In the genomic region with DNA sequence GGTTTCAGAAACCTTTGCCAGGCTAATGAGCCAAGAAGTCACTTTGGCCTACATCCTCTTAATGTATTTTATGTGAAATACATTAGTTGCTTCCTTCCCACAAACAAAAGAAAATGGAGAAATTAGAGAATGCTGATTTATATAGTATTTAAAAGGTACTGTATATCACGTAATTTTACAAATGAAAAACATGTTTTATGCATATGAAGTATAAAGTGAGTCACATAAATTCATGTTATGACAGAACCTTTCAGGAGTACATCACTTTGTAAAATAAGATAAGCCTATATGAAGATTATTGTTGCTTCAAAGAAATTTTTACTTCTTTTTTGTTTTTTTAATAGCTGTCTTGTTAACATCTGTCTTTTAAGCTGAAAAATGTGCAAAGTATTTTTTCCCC, we compare ENCODE assay signal across 11 cellular contexts. TPM values are rescaled to one million over a fixed set of nuclear protein-coding genes. Genes with fewer than 3 reads are reported as not detected.
DNase-seq lines count a peak whose midpoint lies in the region; TF ChIP-seq lines count a peak whose summit lies in the region.
"Had no signal": no experiment of that assay in that cellular context is flagged by ENCODE, and none has a peak within 500 bp of the region (broad histone marks: within the 10 kb centered on the region; RNA-seq: fewer than 3 reads in every experiment).

No MANE protein-coding gene starts in this region.

- no peaks in the 10 kb centered on the region for H3K9me3 Mint-ChIP-seq in IgD-negative memory B cell

- H3K27ac ChIP-seq in mammary epithelial cell (ENCODE audit: insufficient read depth, low read depth, low read length) = peak overlapping the region; percentile 92
- no peak overlapping the region for H3K27ac ChIP-seq in neural cell (ENCODE audit: low read length)
- H3K27ac ChIP-seq in caudate nucleus (ENCODE audit: low read depth, low read length) = no peak overlapping the region
- H3K27ac ChIP-seq: body of pancreas, stomach had no signal

- TF ChIP-seq CTCF in mammary epithelial cell (conservative IDR thresholded peaks at IDR 0.05 in 1 of 2, IDR thresholded peaks at IDR 0.05 in 1 of 2; ENCODE audit: extremely low read depth in 1 of 2, insufficient read depth in 1 of 2, low read depth in 1 of 2, low read length in 2 of 2) = no peak
- TF ChIP-seq CTCF in neural cell (IDR thresholded peaks at IDR 0.05; ENCODE audit: poor library complexity, severe bottlenecking) = no peak
- no peak for TF ChIP-seq CTCF in GM20000 (IDR thresholded peaks at IDR 0.05; ENCODE audit: extremely low read depth, missing control alignments)

- dilution Hi-C loops in mammary epithelial cell (cut with HindIII; ENCODE audit: low sequenced_read_pairs) = no loop called here

- H3K4me2 ChIP-seq in mammary epithelial cell (ENCODE audit: insufficient read depth, low read depth, low read length) = peak overlapping the region; percentile 86
- H3K4me2 ChIP-seq in neural cell (ENCODE audit: low read length) = peak overlapping the region; percentile 60

- intact Hi-C loops in mammary epithelial cell (cut with micrococcal nuclease) = no loop called here

- 20% methylated on average over 1 of the region's 1 CpG for WGBS in mammary epithelial cell (ENCODE audit: low coverage, missing lambda C conversion rate)

- H3K36me3 ChIP-seq in mammary epithelial cell (ENCODE audit: insufficient read depth, low read length) (peaks cover 16% of the 10 kb centered on the region), neural cell (ENCODE audit: insufficient read depth, low read length) (peaks cover 6% of the 10 kb centered on the region)

- H3K27me3 ChIP-seq in mammary epithelial cell (ENCODE audit: insufficient read depth, low read length) (no peaks in the 10 kb centered on the region), neural cell (ENCODE audit: insufficient read depth, low read depth, low read length) (no peaks in the 10 kb centered on the region)
- H3K27me3 ChIP-seq: body of pancreas, stomach had no signal

- peak overlapping the region; percentile 87 to 97 (median 96) for H3K4me3 ChIP-seq in mammary epithelial cell (replicated peaks in 1 of 3; ENCODE audit: insufficient read depth in 1 of 3, low read depth in 2 of 3, low read length in 3 of 3)
- H3K4me3 ChIP-seq in neural cell (ENCODE audit: low read length) = peak overlapping the region; percentile 86
- H3K4me3 ChIP-seq: body of pancreas, mucosa of descending colon had no signal

- BruUV-seq in mammary epithelial cell (replicated peaks; lab: Mats Ljungman, UMichigan) = no TSS peak

- H3K36me3 Mint-ChIP-seq in IgD-negative memory B cell = peaks cover 8% of the 10 kb centered on the region

- peak overlapping the region in 3 of 4 donors; percentile 48 to 92 (median 56) for H3K4me3 Mint-ChIP-seq in IgD-negative memory B cell

- no peak overlapping the region for H2AFZ ChIP-seq in mammary epithelial cell (ENCODE audit: low read depth, low read length)
- no peak overlapping the region for H2AFZ ChIP-seq in neural cell (ENCODE audit: low read depth, low read length)

- no peaks in the 10 kb centered on the region for H3K27me3 Mint-ChIP-seq in IgD-negative memory B cell

- H3K9ac ChIP-seq in mammary epithelial cell (ENCODE audit: insufficient read depth, low read length) (no peak overlapping the region), neural cell (ENCODE audit: low read length) (no peak overlapping the region)

- peaks cover 36 to 44% (median 38%) of the 10 kb centered on the region in 3 donors for H3K4me1 Mint-ChIP-seq in IgD-negative memory B cell

- H4K20me1 ChIP-seq in mammary epithelial cell (ENCODE audit: insufficient read depth, low read length) (peaks cover 5% of the 10 kb centered on the region), neural cell (ENCODE audit: insufficient read depth) (peaks cover 5% of the 10 kb centered on the region)

- peaks cover 30% of the 10 kb centered on the region for H3K4me1 ChIP-seq in mammary epithelial cell (ENCODE audit: insufficient read depth, low read length)

- H3K27ac Mint-ChIP-seq in IgD-negative memory B cell = peak overlapping the region in 2 of 3 donors; percentile 45 to 59

- DNase-seq in DMS79 (lab: John Stamatoyannopoulos, UW) = peak; percentile 71
- DNase-seq in mammary epithelial cell = no peak
- no peak for DNase-seq in HEK293T (ENCODE audit: extremely low spot score)
- DNase-seq in caudate nucleus (lab: John Stamatoyannopoulos, UW) = no peak
- no peak for DNase-seq in GM20000 (ENCODE audit: low spot score)
- DNase-seq: mucosa of descending colon, NCI-H1436 treated with DMSO at 0.1 percent for 48 hours, stomach had no signal

- H3F3A ChIP-seq in neural cell (ENCODE audit: insufficient read depth, low read length, poor library complexity, severe bottlenecking) = peaks cover 5% of the 10 kb centered on the region

- in situ Hi-C loops in mammary epithelial cell (cut with MboI; ENCODE audit: low sequenced_read_pairs in 2 of 2) = no loop called here

- no peak for TF ChIP-seq RAD21 in neural cell (conservative IDR thresholded peaks at IDR 0.05)

- CTCF ChIA-PET in mammary epithelial cell (lab: Charles Lee; ENCODE audit: low non-redundant PET) (no interaction called here), HEK293T (lab: Yijun Ruan, JAX) (no interaction called here)

- H3K9me2 ChIP-seq in neural cell (ENCODE audit: insufficient read depth, low read length) = no peaks in the 10 kb centered on the region

- POLR2A ChIA-PET in HEK293T (lab: Yijun Ruan, JAX) = no interaction called here

- H3K79me2 ChIP-seq in mammary epithelial cell (ENCODE audit: insufficient read depth, low read length) (peaks cover 98% of the 10 kb centered on the region), neural cell (replicated peaks; ENCODE audit: insufficient read depth, low read length) (peaks cover 75% of the 10 kb centered on the region)

- H3K9me3 ChIP-seq in mammary epithelial cell (replicated peaks; ENCODE audit: insufficient read depth, low read length) (no peaks in the 10 kb centered on the region), neural cell (ENCODE audit: low read length) (no peaks in the 10 kb centered on the region)
- H3K9me3 ChIP-seq: body of pancreas, mucosa of descending colon, stomach had no signal

- no peak for TF ChIP-seq EP300 in neural cell (conservative IDR thresholded peaks at IDR 0.05; ENCODE audit: poor library complexity, severe bottlenecking)

TF ChIP-seq in neural cell, 6 proteins besides CTCF, POLR2A, EP300 and RAD21 (continues in another document):
- TF ChIP-seq, protein P1, sequence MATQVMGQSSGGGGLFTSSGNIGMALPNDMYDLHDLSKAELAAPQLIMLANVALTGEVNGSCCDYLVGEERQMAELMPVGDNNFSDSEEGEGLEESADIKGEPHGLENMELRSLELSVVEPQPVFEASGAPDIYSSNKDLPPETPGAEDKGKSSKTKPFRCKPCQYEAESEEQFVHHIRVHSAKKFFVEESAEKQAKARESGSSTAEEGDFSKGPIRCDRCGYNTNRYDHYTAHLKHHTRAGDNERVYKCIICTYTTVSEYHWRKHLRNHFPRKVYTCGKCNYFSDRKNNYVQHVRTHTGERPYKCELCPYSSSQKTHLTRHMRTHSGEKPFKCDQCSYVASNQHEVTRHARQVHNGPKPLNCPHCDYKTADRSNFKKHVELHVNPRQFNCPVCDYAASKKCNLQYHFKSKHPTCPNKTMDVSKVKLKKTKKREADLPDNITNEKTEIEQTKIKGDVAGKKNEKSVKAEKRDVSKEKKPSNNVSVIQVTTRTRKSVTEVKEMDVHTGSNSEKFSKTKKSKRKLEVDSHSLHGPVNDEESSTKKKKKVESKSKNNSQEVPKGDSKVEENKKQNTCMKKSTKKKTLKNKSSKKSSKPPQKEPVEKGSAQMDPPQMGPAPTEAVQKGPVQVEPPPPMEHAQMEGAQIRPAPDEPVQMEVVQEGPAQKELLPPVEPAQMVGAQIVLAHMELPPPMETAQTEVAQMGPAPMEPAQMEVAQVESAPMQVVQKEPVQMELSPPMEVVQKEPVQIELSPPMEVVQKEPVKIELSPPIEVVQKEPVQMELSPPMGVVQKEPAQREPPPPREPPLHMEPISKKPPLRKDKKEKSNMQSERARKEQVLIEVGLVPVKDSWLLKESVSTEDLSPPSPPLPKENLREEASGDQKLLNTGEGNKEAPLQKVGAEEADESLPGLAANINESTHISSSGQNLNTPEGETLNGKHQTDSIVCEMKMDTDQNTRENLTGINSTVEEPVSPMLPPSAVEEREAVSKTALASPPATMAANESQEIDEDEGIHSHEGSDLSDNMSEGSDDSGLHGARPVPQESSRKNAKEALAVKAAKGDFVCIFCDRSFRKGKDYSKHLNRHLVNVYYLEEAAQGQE (IDR thresholded peaks at IDR 0.05; ENCODE audit: borderline replicate concordance) = no peak
- TF ChIP-seq POLR2AphosphoS5 (IDR thresholded peaks at IDR 0.05) (no peak), MXI1 (conservative IDR thresholded peaks at IDR 0.05; ENCODE audit: poor library complexity, severe bottlenecking) (no peak)

TF ChIP-seq in HEK293T, 16 proteins besides CTCF, POLR2A, EP300 and RAD21:
- TF ChIP-seq BHLHE40 (IDR thresholded peaks at IDR 0.05; ENCODE audit: borderline replicate concordance) = no peak
- TF ChIP-seq NFRKB (IDR thresholded peaks at IDR 0.05) = no peak
- TF ChIP-seq L3MBTL2 (conservative IDR thresholded peaks at IDR 0.05) = no peak
- no peak for TF ChIP-seq FOXA1 (IDR thresholded peaks at IDR 0.05)
- no peak for TF ChIP-seq FOXM1 (IDR thresholded peaks at IDR 0.05; ENCODE audit: borderline replicate concordance)
- no peak for TF ChIP-seq CTBP1 (IDR thresholded peaks at IDR 0.05; ENCODE audit: borderline replicate concordance)
- no peak for TF ChIP-seq ZNF384 (IDR thresholded peaks at IDR 0.05)

RNA-seq across cellular contexts. Expression of gene DR1, which starts 4.6 kb away (rescaled TPM):
- 69.4 TPM for polyA plus RNA-seq in IgD-negative memory B cell
- 10 to 100 TPM; 35.8 to 79.2 TPM for total RNA-seq in mammary epithelial cell
- 25.7 TPM for polyA plus RNA-seq in mammary epithelial cell
- polyA minus RNA-seq in mammary epithelial cell = 55.4 TPM
- polyA plus RNA-seq in neural cell = 46.7 and 57.2 TPM in 2 replicates
- polyA minus RNA-seq in neural cell = 81.1 and 108 TPM in 2 replicates
